ENCODE assay signal across 8 cellular contexts in the genomic region with DNA sequence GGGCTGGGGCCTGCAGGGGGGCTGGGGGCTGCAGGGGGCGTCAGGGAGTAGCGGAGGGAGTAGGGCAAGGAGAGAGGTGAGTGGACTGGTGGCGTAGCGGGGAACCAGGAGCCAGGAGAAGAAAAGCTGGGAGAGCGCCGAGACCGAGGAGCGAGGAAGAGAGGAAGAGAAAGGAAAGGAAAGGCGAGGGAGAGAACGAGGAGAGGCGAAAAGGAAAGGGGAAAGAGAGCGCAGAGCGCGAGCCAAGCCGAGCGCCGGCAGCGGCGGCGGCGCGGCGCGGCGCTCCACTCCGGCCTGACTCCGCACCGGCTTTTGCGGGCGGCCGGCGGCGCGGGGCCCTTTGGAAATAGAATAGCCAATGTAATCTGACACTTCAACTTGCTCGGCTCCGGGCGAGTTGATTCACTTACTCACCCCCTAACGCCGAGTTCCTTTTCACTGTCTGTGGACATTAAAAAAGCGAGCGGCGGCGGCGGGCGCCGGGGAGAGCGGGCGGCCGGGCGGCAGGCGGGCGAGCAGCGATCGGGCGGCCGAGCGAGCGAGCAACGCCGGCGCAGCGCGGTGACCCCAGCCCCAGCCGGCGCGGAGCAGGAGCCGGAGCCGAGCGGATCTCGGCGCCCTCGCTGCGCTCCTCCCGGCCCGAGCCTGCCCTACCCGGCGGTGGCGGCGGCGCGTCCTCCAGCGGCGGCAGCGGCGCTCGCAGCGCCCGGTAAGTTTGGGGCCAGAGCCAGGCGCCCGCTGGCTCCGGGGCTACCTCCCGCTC. TPM values are rescaled to one million over a fixed set of nuclear protein-coding genes. Genes with fewer than 3 reads are reported as not detected.
DNase-seq lines count a peak whose midpoint lies in the region; ATAC-seq and TF ChIP-seq lines count a peak whose summit lies in the region.

A gene with protein sequence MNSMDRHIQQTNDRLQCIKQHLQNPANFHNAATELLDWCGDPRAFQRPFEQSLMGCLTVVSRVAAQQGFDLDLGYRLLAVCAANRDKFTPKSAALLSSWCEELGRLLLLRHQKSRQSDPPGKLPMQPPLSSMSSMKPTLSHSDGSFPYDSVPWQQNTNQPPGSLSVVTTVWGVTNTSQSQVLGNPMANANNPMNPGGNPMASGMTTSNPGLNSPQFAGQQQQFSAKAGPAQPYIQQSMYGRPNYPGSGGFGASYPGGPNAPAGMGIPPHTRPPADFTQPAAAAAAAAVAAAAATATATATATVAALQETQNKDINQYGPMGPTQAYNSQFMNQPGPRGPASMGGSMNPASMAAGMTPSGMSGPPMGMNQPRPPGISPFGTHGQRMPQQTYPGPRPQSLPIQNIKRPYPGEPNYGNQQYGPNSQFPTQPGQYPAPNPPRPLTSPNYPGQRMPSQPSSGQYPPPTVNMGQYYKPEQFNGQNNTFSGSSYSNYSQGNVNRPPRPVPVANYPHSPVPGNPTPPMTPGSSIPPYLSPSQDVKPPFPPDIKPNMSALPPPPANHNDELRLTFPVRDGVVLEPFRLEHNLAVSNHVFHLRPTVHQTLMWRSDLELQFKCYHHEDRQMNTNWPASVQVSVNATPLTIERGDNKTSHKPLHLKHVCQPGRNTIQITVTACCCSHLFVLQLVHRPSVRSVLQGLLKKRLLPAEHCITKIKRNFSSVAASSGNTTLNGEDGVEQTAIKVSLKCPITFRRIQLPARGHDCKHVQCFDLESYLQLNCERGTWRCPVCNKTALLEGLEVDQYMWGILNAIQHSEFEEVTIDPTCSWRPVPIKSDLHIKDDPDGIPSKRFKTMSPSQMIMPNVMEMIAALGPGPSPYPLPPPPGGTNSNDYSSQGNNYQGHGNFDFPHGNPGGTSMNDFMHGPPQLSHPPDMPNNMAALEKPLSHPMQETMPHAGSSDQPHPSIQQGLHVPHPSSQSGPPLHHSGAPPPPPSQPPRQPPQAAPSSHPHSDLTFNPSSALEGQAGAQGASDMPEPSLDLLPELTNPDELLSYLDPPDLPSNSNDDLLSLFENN (plus strand): TSS at position 405 of the 763 bp plus-strand sequence. CDS start 132,667 bp downstream, outside the sequence.

- H3K27ac ChIP-seq in left lung: peak within 1 kb of the TSS; percentile 94

- peaks cover 17% of the 10 kb centered on the region for H3K36me3 Mint-ChIP-seq in dendritic cell treated with granulocyte-macrophage colony-stimulating factor and Interleukin-4, amounts not matched to agents 40 ng/mL and 50 ng/mL, for 4 days (ENCODE audit: low read depth)

- H3K4me1 ChIP-seq in left lung: peaks cover 18 to 53% of the 10 kb centered on the region in 2 donors

- intact Hi-C loops in dendritic cell treated with granulocyte-macrophage colony-stimulating factor and Interleukin-4, amounts not matched to agents 40 ng/mL and 50 ng/mL, for 4 days (cut with micrococcal nuclease): loop anchor here (2.0 to 5.0 kb wide), 3 partner anchors 16 to 216 kb away; no protein-coding TSS in a partner anchor
- intact Hi-C loops in left lung (cut with DNase I): no loop called here

- ATAC-seq in HG03432 (IDR thresholded peaks at IDR 0.05; ENCODE audit: unreplicated experiment) (peak; percentile 62), left lung (peak; percentile 47)

- no peaks in the 10 kb centered on the region for H3K9me3 ChIP-seq in left lung

- no peaks in the 10 kb centered on the region for H3K36me3 ChIP-seq in left lung

- DNase-seq in Ammon's horn (ENCODE audit: low spot score): peak; percentile 88
- DNase-seq in NCI-H460 (ENCODE audit: extremely low read depth, low read depth): peak; percentile 93
- DNase-seq in activated CD4-positive, alpha-beta T cell treated with anti-CD3 and anti-CD28 coated beads, Interleukin-2, amount 50 U/mL, for 1 hour: peak; percentile 78
- DNase-seq in left lung: peak; percentile 91 to 94
- peak; percentile 74 to 75 for DNase-seq in stimulated activated CD4-positive, alpha-beta T cell treated with anti-CD3 and anti-CD28 coated beads, Interleukin-2, amount 100 ng/mL, for 48 hours

- peak; percentile 18 for TF ChIP-seq POLR2A in GM19099 (IDR thresholded peaks at IDR 0.05; ENCODE audit: extremely low read depth, insufficient read length, low read depth)

- peak within 1 kb of the TSS; percentile 64 to 87 for H3K4me3 ChIP-seq in left lung

- H3K4me3 Mint-ChIP-seq in dendritic cell treated with granulocyte-macrophage colony-stimulating factor and Interleukin-4, amounts not matched to agents 40 ng/mL and 50 ng/mL, for 4 days: peak within 1 kb of the TSS; percentile 93

- no peaks in the 10 kb centered on the region for H3K9me3 Mint-ChIP-seq in dendritic cell treated with granulocyte-macrophage colony-stimulating factor and Interleukin-4, amounts not matched to agents 40 ng/mL and 50 ng/mL, for 4 days

- peaks cover 2% of the 10 kb centered on the region for H3K27me3 Mint-ChIP-seq in dendritic cell treated with granulocyte-macrophage colony-stimulating factor and Interleukin-4, amounts not matched to agents 40 ng/mL and 50 ng/mL, for 4 days

- peaks cover 57% of the 10 kb centered on the region for H3K4me1 Mint-ChIP-seq in dendritic cell treated with granulocyte-macrophage colony-stimulating factor and Interleukin-4, amounts not matched to agents 40 ng/mL and 50 ng/mL, for 4 days (ENCODE audit: low read depth)

- no peaks in the 10 kb centered on the region for H3K27me3 ChIP-seq in left lung

- TF ChIP-seq CTCF in left lung (IDR thresholded peaks at IDR 0.05): no peak

- peak within 1 kb of the TSS; percentile 89 for H3K27ac Mint-ChIP-seq in dendritic cell treated with granulocyte-macrophage colony-stimulating factor and Interleukin-4, amounts not matched to agents 40 ng/mL and 50 ng/mL, for 4 days

RNA-seq across cellular contexts. Expression of the gene that starts here (rescaled TPM):
- total RNA-seq in NCI-H460 (2014; rRNA removed; shearing (Covaris generic)): 33.8 and 37.6 TPM in 2 replicates
- polyA plus RNA-seq in NCI-H460 (2014; cell fraction: nucleus; rRNA removed): 14.5 and 22.3 TPM in 2 replicates
- total RNA-seq in left lung: 10 to 100 TPM; 63.1 to 80.2 TPM

Comparison
In these comparisons a context has a peak if more than half of its experiments do, and no peak if none do; other contexts are left out.
1. Peak in every context shown above with its lines: DNase-seq, ATAC-seq, H3K4me3 ChIP-seq and H3K27ac ChIP-seq.